15 cellular contexts compared by ENCODE assay signal in genomic region chr1:218671573-218671972, GRCh38.
A peak's percentile ranks its signal among the peaks of the same experiment; 100 is the strongest.
DNase-seq lines count a peak whose midpoint lies in the region; ATAC-seq, FAIRE-seq and TF ChIP-seq lines count a peak whose summit lies in the region.
"Had no signal": no experiment of that assay in that cellular context is flagged by ENCODE, and none has a peak within 500 bp of the region (broad histone marks: within the 10 kb centered on the region; RNA-seq: fewer than 3 reads in every experiment).

No MANE protein-coding gene starts in this region.

- no peak for TF ChIP-seq POLR2A in A549 (IDR thresholded peaks at IDR 0.05; ENCODE audit: low read length)

- H3K27me3 Mint-ChIP-seq in activated CD8-positive, alpha-beta memory T cell treated with anti-CD3 and anti-CD28 coated beads, Interleukin-2, amount 10 ng/mL, durations not matched to agents 7 days and 5 days: no peaks in the 10 kb centered on the region
- H3K27me3 Mint-ChIP-seq: activated naive CD4-positive, alpha-beta T cell treated with anti-CD3 and anti-CD28 coated beads, Interleukin-2, amount 50 U/mL, for 24 hours had no signal

- H3K4me3 Mint-ChIP-seq in activated CD8-positive, alpha-beta memory T cell treated with anti-CD3 and anti-CD28 coated beads, Interleukin-2, amount 10 ng/mL, durations not matched to agents 7 days and 5 days: no peak overlapping the region
- H3K4me3 Mint-ChIP-seq: activated naive CD4-positive, alpha-beta T cell treated with anti-CD3 and anti-CD28 coated beads, Interleukin-2, amount 50 U/mL, for 24 hours; immature natural killer cell had no signal

- no peaks in the 10 kb centered on the region for H3K27me3 ChIP-seq in MG63
- H3K27me3 ChIP-seq: foreskin keratinocyte, uterus had no signal

- ATAC-seq in A549: no peak
- no peak for ATAC-seq in activated CD8-positive, alpha-beta memory T cell treated with anti-CD3 and anti-CD28 coated beads, Interleukin-2, amount 10 ng/mL, durations not matched to agents 7 days and 5 days
- ATAC-seq: foreskin keratinocyte had no signal

- DNase-seq in A549 (ENCODE audit: low read depth in 1 of 2, low spot score in 1 of 2): no peak
- DNase-seq in MG63: peak; percentile 26
- peak; percentile 88 for DNase-seq in RPMI7951 (ENCODE audit: low read depth)
- DNase-seq in foreskin fibroblast: peak; percentile 61 to 81
- DNase-seq in SKM-1 (lab: John Stamatoyannopoulos, UW; ENCODE audit: unreplicated experiment): no peak
- DNase-seq in activated T-cell treated with anti-CD3 and anti-CD28 coated beads for 4 hours: no peak
- DNase-seq in activated CD8-positive, alpha-beta memory T cell treated with anti-CD3 and anti-CD28 coated beads, Interleukin-2, amount 10 ng/mL, durations not matched to agents 7 days and 5 days: no peak
- no peak for DNase-seq in NCI-H82 treated with DMSO at 0.1 percent for 48 hours (lab: John Stamatoyannopoulos, UW; ENCODE audit: unreplicated experiment)
- DNase-seq: DMS153; foreskin keratinocyte; immature natural killer cell; KBM-7; stimulated activated CD4-positive, alpha-beta T cell treated with anti-CD3 and anti-CD28 coated beads, Interleukin-2, amount 100 ng/mL, for 48 hours; uterus had no signal

- TF ChIP-seq EP300 in A549 (IDR thresholded peaks at IDR 0.05): no peak

- TF ChIP-seq RAD21 in A549 (conservative IDR thresholded peaks at IDR 0.05 in 1 of 2, IDR thresholded peaks at IDR 0.05 in 1 of 2): no peak

- no peaks in the 10 kb centered on the region for H3K36me3 ChIP-seq in MG63
- H3K36me3 ChIP-seq: uterus had no signal

- H3K4me3 ChIP-seq in A549: no peak overlapping the region
- H3K4me3 ChIP-seq in MG63: no peak overlapping the region
- H3K4me3 ChIP-seq in foreskin fibroblast (ENCODE audit: low read depth in 1 of 2, low read length in 2 of 2): no peak overlapping the region
- H3K4me3 ChIP-seq: uterus had no signal

- H3K27ac ChIP-seq in A549: peak overlapping the region; percentile 15 to 70; a peak in 4 of 6 replicates
- H3K27ac ChIP-seq: foreskin keratinocyte, uterus had no signal

- CTCF ChIA-PET in A549 (lab: Yijun Ruan, JAX): interaction anchor here (0.5 to 1.1 kb wide), 2 partner anchors 8 to 906 kb away, joined by 3 read pairs; no protein-coding TSS in a partner anchor
- CTCF ChIA-PET in activated CD8-positive, alpha-beta memory T cell treated with anti-CD3 and anti-CD28 coated beads, Interleukin-2, amount 10 ng/mL, durations not matched to agents 7 days and 5 days (lab: Charles Lee): no interaction called here

- no peak overlapping the region for H3K27ac Mint-ChIP-seq in activated CD8-positive, alpha-beta memory T cell treated with anti-CD3 and anti-CD28 coated beads, Interleukin-2, amount 10 ng/mL, durations not matched to agents 7 days and 5 days
- H3K27ac Mint-ChIP-seq: activated naive CD4-positive, alpha-beta T cell treated with anti-CD3 and anti-CD28 coated beads, Interleukin-2, amount 50 U/mL, for 24 hours; immature natural killer cell had no signal

- no peak for TF ChIP-seq CTCF in A549 (IDR thresholded peaks at IDR 0.05)
- no peak for TF ChIP-seq CTCF in foreskin fibroblast (IDR thresholded peaks at IDR 0.05; ENCODE audit: low read depth, low read length)

- H3K36me3 Mint-ChIP-seq in activated CD8-positive, alpha-beta memory T cell treated with anti-CD3 and anti-CD28 coated beads, Interleukin-2, amount 10 ng/mL, durations not matched to agents 7 days and 5 days: no peaks in the 10 kb centered on the region
- H3K36me3 Mint-ChIP-seq: activated naive CD4-positive, alpha-beta T cell treated with anti-CD3 and anti-CD28 coated beads, Interleukin-2, amount 50 U/mL, for 24 hours; immature natural killer cell had no signal

- peaks cover 20% of the 10 kb centered on the region for H3K4me1 ChIP-seq in A549
- H3K4me1 ChIP-seq: uterus had no signal

- no peak overlapping the region for H3K4me2 ChIP-seq in A549

- FAIRE-seq in A549 (lab: Jason Lieb, UNC): no peak

- H3K9me3 ChIP-seq in A549 (peaks cover 9% of the 10 kb centered on the region; the same call in 1 of the 3 replicates), MG63 (peaks cover 4% of the 10 kb centered on the region; the same call in 1 of the 2 replicates)
- H3K9me3 ChIP-seq: uterus had no signal

- WGBS in A549 (ENCODE audit: missing lambda C conversion rate): 61% methylated on average over 6 of the region's 6 CpGs

- H3K4me1 Mint-ChIP-seq in activated CD8-positive, alpha-beta memory T cell treated with anti-CD3 and anti-CD28 coated beads, Interleukin-2, amount 10 ng/mL, durations not matched to agents 7 days and 5 days: no peaks in the 10 kb centered on the region
- H3K4me1 Mint-ChIP-seq: activated naive CD4-positive, alpha-beta T cell treated with anti-CD3 and anti-CD28 coated beads, Interleukin-2, amount 50 U/mL, for 24 hours; immature natural killer cell had no signal

- POLR2A ChIA-PET in A549 (lab: Yijun Ruan, JAX): interaction anchor here (1.2 kb wide), 1 partner anchor 326 kb away, joined by 3 read pairs; the partner anchor contains the start of gene TGFB2

- H3K9me3 Mint-ChIP-seq in activated CD8-positive, alpha-beta memory T cell treated with anti-CD3 and anti-CD28 coated beads, Interleukin-2, amount 10 ng/mL, durations not matched to agents 7 days and 5 days (ENCODE audit: low read depth): peaks cover 4% of the 10 kb centered on the region
- H3K9me3 Mint-ChIP-seq: activated naive CD4-positive, alpha-beta T cell treated with anti-CD3 and anti-CD28 coated beads, Interleukin-2, amount 50 U/mL, for 24 hours had no signal

TF ChIP-seq in A549, 52 proteins besides CTCF, POLR2A, EP300 and RAD21:
- TF ChIP-seq HMGXB4 (CRISPR knock-in tag; IDR thresholded peaks at IDR 0.05; ENCODE audit: borderline replicate concordance) (no peak), ZSCAN20 (CRISPR knock-in tag; IDR thresholded peaks at IDR 0.05) (no peak), NFE2L2 (conservative IDR thresholded peaks at IDR 0.05; ENCODE audit: low read length) (no peak)

Comparison
In these comparisons a context has a peak if more than half of its experiments do, and no peak if none do; other contexts are left out.
1. DNase-seq: peak in MG63 (single experiment), RPMI7951 (single experiment) and foreskin fibroblast (2 of 2); none in A549 (0 of 2), SKM-1 (single experiment), activated T-cell treated with anti-CD3 and anti-CD28 coated beads for 4 hours (single experiment), activated CD8-positive, alpha-beta memory T cell treated with anti-CD3 and anti-CD28 coated beads, Interleukin-2, amount 10 ng/mL, durations not matched to agents 7 days and 5 days (single experiment) and NCI-H82 treated with DMSO at 0.1 percent for 48 hours (single experiment).